Comparison of ENCODE assay signal across 23 cellular contexts in the genomic region with DNA sequence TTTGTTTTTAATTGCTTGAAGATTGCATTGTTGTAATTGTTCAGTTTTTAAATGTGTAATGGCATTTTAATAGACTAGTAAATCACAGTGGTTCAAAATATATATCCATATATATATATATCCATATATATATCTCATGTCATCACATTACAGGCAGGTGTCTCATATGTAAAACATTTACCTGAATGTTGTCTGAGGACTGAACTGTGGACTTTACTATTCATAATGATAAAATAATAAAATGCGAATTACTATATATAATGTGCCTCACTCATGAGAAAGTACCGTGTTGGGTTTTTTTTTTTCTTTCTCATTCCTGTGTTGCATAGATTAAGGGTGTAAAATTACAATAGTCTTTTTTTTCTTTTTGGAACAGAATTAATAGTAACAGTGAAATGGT.
"Had no signal": no experiment of that assay in that cellular context is flagged by ENCODE, and none has a peak within 500 bp of the region (broad histone marks: within the 10 kb centered on the region; RNA-seq: fewer than 3 reads in every experiment).

No MANE protein-coding gene starts in this region.

- H3K79me2 ChIP-seq: parathyroid adenoma had no signal

- H3K36me3 ChIP-seq: lower lobe of right lung, neural progenitor cell, prostate gland, right atrium auricular region, thyroid gland had no signal

- H3K27ac ChIP-seq: coronary artery, esophagus muscularis mucosa, foreskin keratinocyte, gastroesophageal sphincter, heart right ventricle, lower lobe of right lung, neural progenitor cell, parathyroid adenoma, prostate gland, right atrium auricular region, stomach, thyroid gland had no signal

- DNase-seq: dermis blood vessel endothelial cell; effector memory CD4-positive, alpha-beta T cell; foreskin keratinocyte; heart right ventricle; hippocampal formation; islet precursor cell; kidney glomerular epithelial cell; left ventricle myocardium superior; lower lobe of right lung; naive thymus-derived CD4-positive, alpha-beta T cell; stimulated activated CD4-positive, alpha-beta T cell treated with anti-CD3 and anti-CD28 coated beads, Interleukin-2, amount 100 ng/mL, for 24 hours; stimulated activated CD4-positive, alpha-beta T cell treated with anti-CD3 and anti-CD28 coated beads, Interleukin-4, amount 100 ng/mL, for 24 hours; stimulated activated naive CD4-positive, alpha-beta T cell treated with Interleukin-2 at 50 U/mL for 16 hours; stomach; thyroid gland had no signal

- H3K9ac ChIP-seq: neural progenitor cell, parathyroid adenoma had no signal

- H3K9me3 ChIP-seq: esophagus muscularis mucosa, gastroesophageal sphincter, heart right ventricle, lower lobe of right lung, prostate gland, right atrium auricular region, stomach, thyroid gland had no signal

- H3K27me3 ChIP-seq: esophagus muscularis mucosa, foreskin keratinocyte, gastroesophageal sphincter, heart right ventricle, neural progenitor cell, right atrium auricular region, stomach, thyroid gland had no signal

- H3K4me1 ChIP-seq: foreskin keratinocyte, lower lobe of right lung, prostate gland had no signal

- H2AFZ ChIP-seq: neural progenitor cell, parathyroid adenoma had no signal

- ATAC-seq: foreskin keratinocyte; gastroesophageal sphincter; heart right ventricle; left ventricle myocardium superior; lower lobe of right lung; naive thymus-derived CD4-positive, alpha-beta T cell; sciatic nerve had no signal

- H3K4me2 ChIP-seq: neural progenitor cell had no signal

- H3K4me3 ChIP-seq: coronary artery, esophagus muscularis mucosa, gastroesophageal sphincter, heart right ventricle, lower lobe of right lung, neural progenitor cell, prostate gland, right atrium auricular region, stomach, thyroid gland had no signal
